25 cellular contexts compared by ENCODE assay signal in genomic region chr13:110291286-110291685, GRCh38. TPM values are rescaled to one million over a fixed set of nuclear protein-coding genes. Genes with fewer than 3 reads are reported as not detected.
DNase-seq lines count a peak whose midpoint lies in the region; ATAC-seq, FAIRE-seq and TF ChIP-seq lines count a peak whose summit lies in the region.
"Had no signal": no experiment of that assay in that cellular context is flagged by ENCODE, and none has a peak within 500 bp of the region (broad histone marks: within the 10 kb centered on the region; RNA-seq: fewer than 3 reads in every experiment).

No MANE protein-coding gene starts in this region.

- no peaks in the 10 kb centered on the region for H3K4me1 Mint-ChIP-seq in glutamatergic neuron (ENCODE audit: low read depth, unreplicated experiment)
- H3K4me1 Mint-ChIP-seq: B cell, CD14-positive monocyte had no signal

- no peak for TF ChIP-seq CTCF in bronchial epithelial cell (IDR thresholded peaks at IDR 0.05; ENCODE audit: insufficient read depth, low read length, severe bottlenecking)
- TF ChIP-seq CTCF in gastroesophageal sphincter (IDR thresholded peaks at IDR 0.05), result no peak
- no peak for TF ChIP-seq CTCF in prostate gland (IDR thresholded peaks at IDR 0.05)
- TF ChIP-seq CTCF in tibial artery (IDR thresholded peaks at IDR 0.05), result no peak
- TF ChIP-seq CTCF in glutamatergic neuron (IDR thresholded peaks at IDR 0.05; ENCODE audit: partially characterized antibody, unreplicated experiment), result no peak

- ATAC-seq in gastroesophageal sphincter (no peak), HG02623 (IDR thresholded peaks at IDR 0.05; ENCODE audit: unreplicated experiment) (no peak)
- ATAC-seq: A549, HepG2 had no signal

- TF ChIP-seq POLR2A in gastroesophageal sphincter (IDR thresholded peaks at IDR 0.05) (no peak), prostate gland (IDR thresholded peaks at IDR 0.05) (no peak)

- no peaks in the 10 kb centered on the region for H3K36me3 ChIP-seq in bronchial epithelial cell (ENCODE audit: control insufficient read depth, insufficient read depth, low read length)
- peaks cover 0 to 18% of the 10 kb centered on the region in 2 donors for H3K36me3 ChIP-seq in gastroesophageal sphincter
- H3K36me3 ChIP-seq in prostate gland, result no peaks in the 10 kb centered on the region
- peaks cover 8 to 9% (median 8%) of the 10 kb centered on the region in 3 donors for H3K36me3 ChIP-seq in tibial artery

- peak; percentile 13 for FAIRE-seq in bronchial epithelial cell (lab: Jason Lieb, UNC)
- FAIRE-seq: A549, D721Med, HepG2 had no signal

- H3K9me3 ChIP-seq in gastroesophageal sphincter (no peaks in the 10 kb centered on the region), prostate gland (no peaks in the 10 kb centered on the region), tibial artery (no peaks in the 10 kb centered on the region)
- H3K9me3 ChIP-seq: A549 had no signal

- H3K27ac ChIP-seq in gastroesophageal sphincter (peak overlapping the region in 3 of 4 donors; percentile 75 to 82 (median 81)), prostate gland (peak overlapping the region; percentile 57 to 64), tibial artery (peak overlapping the region; percentile 34 to 59)
- H3K27ac ChIP-seq: A549, HL-60, RWPE1 had no signal

- H3K4me3 Mint-ChIP-seq in glutamatergic neuron (ENCODE audit: unreplicated experiment), result no peak overlapping the region
- H3K4me3 Mint-ChIP-seq: B cell, CD14-positive monocyte had no signal

- no peak for TF ChIP-seq EP300 in gastroesophageal sphincter (IDR thresholded peaks at IDR 0.05)

- H3K27me3 Mint-ChIP-seq in glutamatergic neuron (ENCODE audit: unreplicated experiment), result peaks cover 9% of the 10 kb centered on the region

- H3K4me3 ChIP-seq in bronchial epithelial cell (ENCODE audit: low read depth, low read length) (no peak overlapping the region), gastroesophageal sphincter (no peak overlapping the region), prostate gland (no peak overlapping the region), tibial artery (no peak overlapping the region)
- H3K4me3 ChIP-seq: A549 had no signal

- H3K4me1 ChIP-seq in gastroesophageal sphincter (peaks cover 7 to 96% (median 18%) of the 10 kb centered on the region in 3 donors), prostate gland (replicated peaks) (no peaks in the 10 kb centered on the region), tibial artery (peaks cover 4 to 94% (median 35%) of the 10 kb centered on the region in 4 donors)
- H3K4me1 ChIP-seq: A549 had no signal

- peaks cover 5% of the 10 kb centered on the region for H3K36me3 Mint-ChIP-seq in glutamatergic neuron (ENCODE audit: unreplicated experiment)
- H3K36me3 Mint-ChIP-seq: CD14-positive monocyte had no signal

- DNase-seq in bronchial epithelial cell (ENCODE audit: low read depth), result no peak
- no peak for DNase-seq in prostate gland (ENCODE audit: low spot score)
- DNase-seq in tibial artery, result peak in 1 of 2 donors; percentile 57
- no peak for DNase-seq in stimulated activated CD4-positive, alpha-beta T cell treated with anti-CD3 and anti-CD28 coated beads, Interleukin-4, amount 100 ng/mL, for 24 hours
- DNase-seq in glutamatergic neuron, result no peak
- DNase-seq: H7; KBM-7; MM.1S; NCI-H1048; NCI-H1436; NCI-H187 treated with DMSO at 0.1 percent for 48 hours; NCI-H226; NCI-H510A treated with DMSO at 0.1 percent for 48 hours; NCI-H748 treated with DMSO at 0.1 percent for 48 hours; NK-92 treated with Interleukin-12 subunit alpha and Interleukin-12 subunit beta, amount 100 ng/mL, for 24 hours; SIG-M5 had no signal

- WGBS in gastroesophageal sphincter (ENCODE audit: low coverage in 1 of 2), 2 donors, result 88 to 92% methylated on average over 3 to 9 of the region's 9 CpGs
- WGBS in prostate gland, result 87% methylated on average over 9 of the region's 9 CpGs

- no peaks in the 10 kb centered on the region for H3K27me3 ChIP-seq in bronchial epithelial cell (ENCODE audit: control insufficient read depth, insufficient read depth, low read length)
- no peaks in the 10 kb centered on the region for H3K27me3 ChIP-seq in gastroesophageal sphincter
- no peaks in the 10 kb centered on the region for H3K27me3 ChIP-seq in prostate gland (replicated peaks; ENCODE audit: insufficient read depth)
- no peaks in the 10 kb centered on the region for H3K27me3 ChIP-seq in tibial artery

- H3K27ac Mint-ChIP-seq in glutamatergic neuron (ENCODE audit: unreplicated experiment), result no peak overlapping the region
- H3K27ac Mint-ChIP-seq: B cell, CD14-positive monocyte had no signal

- intact Hi-C loops in prostate gland (cut with DNase I), result loop anchor here (5.0 kb wide), 1 partner anchor 44 kb away; no protein-coding TSS in a partner anchor
- intact Hi-C loops in tibial artery (cut with DNase I; ENCODE audit: low total_unique reads), result no loop called here

- H3K9me3 Mint-ChIP-seq in glutamatergic neuron (ENCODE audit: unreplicated experiment), result peaks cover 5% of the 10 kb centered on the region

RNA-seq across cellular contexts. Expression of gene COL4A1, which starts 15.7 kb away (rescaled TPM):
- total RNA-seq in bronchial epithelial cell, result 3.6 and 7.4 TPM in 2 replicates
- total RNA-seq in gastroesophageal sphincter, result 100 to 1,000 TPM; 278 to 618 (median 440) TPM
- 100 to 1,000 TPM in 1 of 2 donors, 10 to 100 TPM in 1; 37.3 to 132 TPM for total RNA-seq in prostate gland
- 14.6 TPM for total RNA-seq in glutamatergic neuron (ENCODE audit: unreplicated experiment)
- total RNA-seq: B cell, HepG2 had no signal

RNA-seq across cellular contexts. Expression of gene COL4A2, which starts 15.8 kb away (rescaled TPM):
- total RNA-seq in bronchial epithelial cell (7.6 and 21.4 TPM in 2 replicates), gastroesophageal sphincter (100 to 1,000 TPM; 478 to 945 (median 543) TPM), prostate gland (100 to 1,000 TPM in 1 of 2 donors, 10 to 100 TPM in 1; 82.8 to 193 TPM), glutamatergic neuron (ENCODE audit: unreplicated experiment) (60.9 TPM)
